Comparison of ENCODE assay signal across 24 cellular contexts in the genomic region with DNA sequence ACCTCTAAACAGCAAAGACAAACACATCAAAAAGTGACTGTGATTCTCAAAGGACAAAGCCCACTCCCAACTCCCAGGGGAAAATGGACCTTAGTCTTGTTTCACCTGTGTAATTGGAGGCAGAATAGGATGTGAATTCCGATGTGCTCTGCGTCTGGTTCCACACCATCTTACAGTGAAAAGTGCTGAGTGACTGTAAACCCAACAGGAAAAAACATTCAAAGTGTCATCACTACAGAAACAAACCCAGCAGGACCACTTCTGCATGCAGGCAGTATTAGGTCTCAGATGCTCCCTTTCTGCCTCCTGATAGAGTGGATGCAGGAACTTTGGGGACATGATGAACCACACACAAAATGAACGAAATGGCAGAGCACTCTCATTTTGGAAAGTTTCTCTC.
"Had no signal": no experiment of that assay in that cellular context is flagged by ENCODE, and none has a peak within 500 bp of the region (broad histone marks: within the 10 kb centered on the region; RNA-seq: fewer than 3 reads in every experiment).

No MANE protein-coding gene starts in this region.

- H3K27me3 ChIP-seq: cardiac muscle cell, pancreas, stomach, suprapubic skin, tibial nerve had no signal

- H3K27ac Mint-ChIP-seq: activated naive CD8-positive, alpha-beta T cell treated with anti-CD3 and anti-CD28 coated beads, Interleukin-2, amount 10 ng/mL, durations not matched to agents 7 days and 5 days; activated T-helper 1 cell treated with anti-CD3 and anti-CD28 coated beads, Interleukin-12 subunit alpha, Interleukin-12 subunit beta, Interleukin-2, Interleukin-4 antibody, amounts not matched to agents 30 ng/mL and 10 ng/mL and 1 ng/mL, durations not matched to agents 14 hours and 24 hours and 36 hours; endodermal cell; mesothelial cell of epicardium; stimulated activated memory B cell treated with anti-CD40 and anti-IgM and Interleukin-4, amounts not matched to agents 10 μg/mL and 1 μg/mL and 100 μg/mL, for 72 hours had no signal

- H3K4me3 ChIP-seq: cardiac muscle cell, lower lobe of right lung, pancreas, stomach, suprapubic skin, tibial nerve had no signal

- H3K4me3 Mint-ChIP-seq: activated naive CD8-positive, alpha-beta T cell treated with anti-CD3 and anti-CD28 coated beads, Interleukin-2, amount 10 ng/mL, durations not matched to agents 7 days and 5 days; activated T-helper 1 cell treated with anti-CD3 and anti-CD28 coated beads, Interleukin-12 subunit alpha, Interleukin-12 subunit beta, Interleukin-2, Interleukin-4 antibody, amounts not matched to agents 30 ng/mL and 10 ng/mL and 1 ng/mL, durations not matched to agents 14 hours and 24 hours and 36 hours; endodermal cell; mesothelial cell of epicardium; naive thymus-derived CD8-positive, alpha-beta T cell; stimulated activated memory B cell treated with anti-CD40 and anti-IgM and Interleukin-4, amounts not matched to agents 10 μg/mL and 1 μg/mL and 100 μg/mL, for 72 hours had no signal

- H3K27me3 Mint-ChIP-seq: activated naive CD8-positive, alpha-beta T cell treated with anti-CD3 and anti-CD28 coated beads, Interleukin-2, amount 10 ng/mL, durations not matched to agents 7 days and 5 days; naive thymus-derived CD8-positive, alpha-beta T cell; stimulated activated memory B cell treated with anti-CD40 and anti-IgM and Interleukin-4, amounts not matched to agents 10 μg/mL and 1 μg/mL and 100 μg/mL, for 72 hours had no signal

- H3K9me3 ChIP-seq: lower lobe of right lung, pancreas, stomach, suprapubic skin, tibial nerve had no signal

- DNase-seq: activated CD4-positive, alpha-beta T cell treated with anti-CD3 and anti-CD28 coated beads for 4 hours; activated CD4-positive, alpha-beta T cell treated with anti-CD3 and anti-CD28 coated beads, Interleukin-2, amount 50 U/mL, for 48 hours; activated CD4-positive, CD25-positive, alpha-beta regulatory T cell; activated CD8-positive, alpha-beta memory T cell treated with anti-CD3 and anti-CD28 coated beads, Interleukin-2, amount 50 U/mL, for 48 hours; activated naive CD8-positive, alpha-beta T cell treated with anti-CD3 and anti-CD28 coated beads, Interleukin-2, amount 10 ng/mL, durations not matched to agents 7 days and 5 days; amygdala; cortex of kidney; endodermal cell; lower lobe of right lung; naive thymus-derived CD8-positive, alpha-beta T cell; pancreas; small intestine; stimulated activated CD4-positive, alpha-beta T cell treated with anti-CD3 and anti-CD28 coated beads, Interleukin-2, amount 100 ng/mL, for 24 hours; stomach; T1000 had no signal

- H3K27ac ChIP-seq: epithelial cell of prostate, lower lobe of right lung, pancreas, stomach, suprapubic skin, tibial nerve had no signal

- ATAC-seq: left lobe of liver; lower lobe of right lung; naive thymus-derived CD8-positive, alpha-beta T cell; pancreas; sciatic nerve; stimulated activated memory B cell treated with anti-CD40 and anti-IgM and Interleukin-4, amounts not matched to agents 10 μg/mL and 1 μg/mL and 100 μg/mL, for 72 hours had no signal

- FAIRE-seq: small intestine had no signal
